Comparison of ENCODE assay signal across 2 cellular contexts in genomic region chrX:149510386-149510785, GRCh38.
TF ChIP-seq lines count a peak whose summit lies in the region.

No MANE protein-coding gene starts in this region.

TF ChIP-seq in HCT116, 20 proteins besides CTCF, POLR2A, EP300 and RAD21 (continued from another document):
- TF ChIP-seq REST (IDR thresholded peaks at IDR 0.05; ENCODE audit: low read depth) (no peak), EGR1 (IDR thresholded peaks at IDR 0.05; ENCODE audit: low read depth) (no peak), ZFX (IDR thresholded peaks at IDR 0.05) (no peak), SRF (IDR thresholded peaks at IDR 0.05; ENCODE audit: low read depth) (no peak), CBX3 (IDR thresholded peaks at IDR 0.05; ENCODE audit: low read depth) (no peak), ATF3 (IDR thresholded peaks at IDR 0.05) (no peak), EZH2phosphoT487 (IDR thresholded peaks at IDR 0.05; ENCODE audit: borderline replicate concordance) (no peak), MAX (IDR thresholded peaks at IDR 0.05) (no peak), FOSL1 (IDR thresholded peaks at IDR 0.05; ENCODE audit: low read depth) (no peak), EZH2 (IDR thresholded peaks at IDR 0.05) (no peak), YY1 (IDR thresholded peaks at IDR 0.05; ENCODE audit: extremely low read depth, insufficient replicate concordance, low read depth, low read length) (no peak), POLR2AphosphoS5 (IDR thresholded peaks at IDR 0.05; ENCODE audit: low read depth, low read length) (no peak)

TF ChIP-seq in WTC11, 78 proteins besides CTCF, POLR2A, EP300 and RAD21 (continued from another document):
- TF ChIP-seq AFF4 (CRISPR knock-in tag; IDR thresholded peaks at IDR 0.05; ENCODE audit: borderline replicate concordance) (no peak), MYBL2 (CRISPR knock-in tag; IDR thresholded peaks at IDR 0.05) (no peak), ZSCAN18 (CRISPR knock-in tag; IDR thresholded peaks at IDR 0.05) (no peak), TP53 (CRISPR knock-in tag; IDR thresholded peaks at IDR 0.05) (no peak), ESRRA (CRISPR knock-in tag; IDR thresholded peaks at IDR 0.05; ENCODE audit: borderline replicate concordance) (no peak), JAZF1 (CRISPR knock-in tag; IDR thresholded peaks at IDR 0.05) (no peak), E2F5 (CRISPR knock-in tag; IDR thresholded peaks at IDR 0.05) (no peak)
